In genomic region chr20:50838707-50839385, GRCh38 we compare ENCODE assay signal across 16 cellular contexts. TPM values are rescaled to one million over a fixed set of nuclear protein-coding genes. Genes with fewer than 3 reads are reported as not detected.
A peak's percentile ranks its signal among the peaks of the same experiment; 100 is the strongest.
DNase-seq lines count a peak whose midpoint lies in the region; ATAC-seq and TF ChIP-seq lines count a peak whose summit lies in the region.
"Had no signal": no experiment of that assay in that cellular context is flagged by ENCODE, and none has a peak within 500 bp of the region (broad histone marks: within the 10 kb centered on the region; RNA-seq: fewer than 3 reads in every experiment).

No MANE protein-coding gene starts in this region.

- no peaks in the 10 kb centered on the region for H3K27me3 ChIP-seq in foreskin keratinocyte
- H3K27me3 ChIP-seq in suprapubic skin = no peaks in the 10 kb centered on the region
- H3K27me3 ChIP-seq in MG63 = no peaks in the 10 kb centered on the region
- H3K27me3 ChIP-seq: body of pancreas, dorsolateral prefrontal cortex, ovary had no signal

- H3K4me1 ChIP-seq in foreskin keratinocyte (peaks cover 30% of the 10 kb centered on the region), suprapubic skin (peaks cover 37% of the 10 kb centered on the region)
- H3K4me1 ChIP-seq: body of pancreas had no signal

- H3K27ac ChIP-seq in foreskin keratinocyte (peak overlapping the region; percentile 51), suprapubic skin (peak overlapping the region; percentile 66)
- H3K27ac ChIP-seq: body of pancreas, dorsolateral prefrontal cortex, ovary had no signal

- H3K36me3 Mint-ChIP-seq in activated T-cell treated with anti-CD3 and anti-CD28 coated beads, Interleukin-2, amount 50 U/mL, for 24 hours (ENCODE audit: low read depth) = peaks cover 50% of the 10 kb centered on the region
- peaks cover 6% of the 10 kb centered on the region for H3K36me3 Mint-ChIP-seq in activated CD8-positive, alpha-beta T cell treated with anti-CD3 and anti-CD28 coated beads for 36 hours (ENCODE audit: low read depth)

- no peak for DNase-seq in activated T-cell treated with anti-CD3 and anti-CD28 coated beads, Interleukin-2, amount 50 U/mL, for 24 hours
- DNase-seq in activated T-cell treated with anti-CD3 and anti-CD28 coated beads for 4 hours = no peak
- DNase-seq in activated CD8-positive, alpha-beta T cell treated with anti-CD3 and anti-CD28 coated beads for 36 hours = no peak
- peak; percentile 48 to 67 for DNase-seq in foreskin keratinocyte
- DNase-seq in suprapubic skin (ENCODE audit: low spot score in 2 of 2) = no peak
- no peak for DNase-seq in NCI-H2107 treated with DMSO at 0.1 percent for 48 hours (lab: John Stamatoyannopoulos, UW; ENCODE audit: unreplicated experiment)
- DNase-seq in MG63 = no peak
- DNase-seq: activated CD4-positive, alpha-beta T cell treated with anti-CD3 and anti-CD28 coated beads, Interleukin-2, amount 50 U/mL, for 48 hours; activated gamma-delta T cell treated with Interleukin-2 at 50 U/mL for 16 hours; body of pancreas; dorsolateral prefrontal cortex; NCI-H1105 treated with DMSO at 0.1 percent for 48 hours; NK-92 treated with Interleukin-12 subunit alpha and Interleukin-12 subunit beta, amount 100 ng/mL, for 24 hours; ovary; substantia nigra had no signal

- POLR2A ChIA-PET in activated CD8-positive, alpha-beta T cell treated with anti-CD3 and anti-CD28 coated beads for 36 hours (lab: Charles Lee) = no interaction called here

- TF ChIP-seq POLR2A in suprapubic skin (IDR thresholded peaks at IDR 0.05) = no peak

- no peak overlapping the region for H3K4me3 Mint-ChIP-seq in activated T-cell treated with anti-CD3 and anti-CD28 coated beads, Interleukin-2, amount 50 U/mL, for 24 hours
- H3K4me3 Mint-ChIP-seq in activated CD8-positive, alpha-beta T cell treated with anti-CD3 and anti-CD28 coated beads for 36 hours = no peak overlapping the region

- H3K4me3 ChIP-seq in suprapubic skin (no peak overlapping the region), MG63 (no peak overlapping the region)
- H3K4me3 ChIP-seq: body of pancreas, dorsolateral prefrontal cortex, ovary had no signal

- TF ChIP-seq CTCF in activated CD8-positive, alpha-beta T cell treated with anti-CD3 and anti-CD28 coated beads for 36 hours (IDR thresholded peaks at IDR 0.05) = no peak
- peak; percentile 37 for TF ChIP-seq CTCF in foreskin keratinocyte (conservative IDR thresholded peaks at IDR 0.05)
- TF ChIP-seq CTCF in suprapubic skin (IDR thresholded peaks at IDR 0.05) = no peak

- intact Hi-C loops in activated CD8-positive, alpha-beta T cell treated with anti-CD3 and anti-CD28 coated beads for 36 hours (cut with micrococcal nuclease) = no loop called here

- WGBS in suprapubic skin = 60% methylated on average over 8 of the region's 8 CpGs

- no peak for TF ChIP-seq EP300 in suprapubic skin (IDR thresholded peaks at IDR 0.05)

- CTCF ChIA-PET in activated CD8-positive, alpha-beta T cell treated with anti-CD3 and anti-CD28 coated beads for 36 hours (lab: Charles Lee) = interaction anchor here (1.3 kb wide), 1 partner anchor 44 kb away, joined by 5 read pairs; the partner anchor contains the start of gene BCAS4

- H3K27ac Mint-ChIP-seq in activated T-cell treated with anti-CD3 and anti-CD28 coated beads, Interleukin-2, amount 50 U/mL, for 24 hours = peak overlapping the region; percentile 61
- H3K27ac Mint-ChIP-seq in activated CD8-positive, alpha-beta T cell treated with anti-CD3 and anti-CD28 coated beads for 36 hours = peak overlapping the region; percentile 69

- ATAC-seq in activated CD8-positive, alpha-beta T cell treated with anti-CD3 and anti-CD28 coated beads for 36 hours = peak; percentile 17
- peak; percentile 26 for ATAC-seq in foreskin keratinocyte
- ATAC-seq in GM19324 (IDR thresholded peaks at IDR 0.05; ENCODE audit: low FRiP score, unreplicated experiment) = no peak
- ATAC-seq: body of pancreas had no signal

- H3K27me3 Mint-ChIP-seq in activated T-cell treated with anti-CD3 and anti-CD28 coated beads, Interleukin-2, amount 50 U/mL, for 24 hours = no peaks in the 10 kb centered on the region
- H3K27me3 Mint-ChIP-seq in activated CD8-positive, alpha-beta T cell treated with anti-CD3 and anti-CD28 coated beads for 36 hours = no peaks in the 10 kb centered on the region

- H3K4me1 Mint-ChIP-seq in activated T-cell treated with anti-CD3 and anti-CD28 coated beads, Interleukin-2, amount 50 U/mL, for 24 hours (ENCODE audit: low read depth) = peaks cover 14% of the 10 kb centered on the region
- H3K4me1 Mint-ChIP-seq in activated CD8-positive, alpha-beta T cell treated with anti-CD3 and anti-CD28 coated beads for 36 hours (ENCODE audit: low read depth) = peaks cover 23% of the 10 kb centered on the region

- no peaks in the 10 kb centered on the region for H3K9me3 ChIP-seq in suprapubic skin
- no peaks in the 10 kb centered on the region for H3K9me3 ChIP-seq in MG63
- H3K9me3 ChIP-seq: body of pancreas, ovary had no signal

- no peaks in the 10 kb centered on the region for H3K9me3 Mint-ChIP-seq in activated T-cell treated with anti-CD3 and anti-CD28 coated beads, Interleukin-2, amount 50 U/mL, for 24 hours
- no peaks in the 10 kb centered on the region for H3K9me3 Mint-ChIP-seq in activated CD8-positive, alpha-beta T cell treated with anti-CD3 and anti-CD28 coated beads for 36 hours

- no peaks in the 10 kb centered on the region for H3K36me3 ChIP-seq in suprapubic skin
- H3K36me3 ChIP-seq in MG63 = no peaks in the 10 kb centered on the region
- H3K36me3 ChIP-seq: ovary had no signal

RNA-seq across cellular contexts. Expression of gene BCAS4, which starts 44.0 kb away (rescaled TPM):
- total RNA-seq in activated CD8-positive, alpha-beta T cell treated with anti-CD3 and anti-CD28 coated beads for 36 hours = 10 to 100 TPM; 27.3 to 31.7 TPM
- total RNA-seq in foreskin keratinocyte (11.5 and 15.0 TPM in 2 replicates), suprapubic skin (1 to 10 TPM in 3 of 4 donors, under 1 TPM in 1; 0.91 to 2.6 (median 1.2) TPM)
- polyA plus RNA-seq in foreskin keratinocyte = 20.6 and 23.5 TPM in 2 replicates
- total RNA-seq in MG63 (2014; rRNA removed; shearing (Covaris generic); ENCODE audit: low replicate concordance) = 13.1 and 23.4 TPM in 2 replicates

Comparison
In these comparisons a context has a peak if more than half of its experiments do, and no peak if none do; other contexts are left out.
1. DNase-seq: peak in foreskin keratinocyte (2 of 2); none in activated T-cell treated with anti-CD3 and anti-CD28 coated beads, Interleukin-2, amount 50 U/mL, for 24 hours (single experiment), activated T-cell treated with anti-CD3 and anti-CD28 coated beads for 4 hours (single experiment), activated CD8-positive, alpha-beta T cell treated with anti-CD3 and anti-CD28 coated beads for 36 hours (single experiment), suprapubic skin (0 of 2), NCI-H2107 treated with DMSO at 0.1 percent for 48 hours (single experiment) and MG63 (single experiment).